1 cellular context compared by ENCODE assay signal in genomic region chr4:128809477-128810330, GRCh38.
TF ChIP-seq lines count a peak whose summit lies in the region.

TSS of gene JADE1 (plus strand) at chr4:128809700. CDS start at chr4:128831759, 22,059 bp downstream.

TF ChIP-seq in GM12878, 131 proteins besides CTCF, POLR2A, EP300 and RAD21 (continued from another document):
- TF ChIP-seq LARP7 (IDR thresholded peaks at IDR 0.05) (peak; percentile 98), ZNF24 (IDR thresholded peaks at IDR 0.05) (peak; percentile 66), IKZF1 (conservative IDR thresholded peaks at IDR 0.05) (peak; percentile 86), CBX5 (IDR thresholded peaks at IDR 0.05; ENCODE audit: low read depth) (peak; percentile 86), HCFC1 (IDR thresholded peaks at IDR 0.05; ENCODE audit: low read length) (0 out of 2 replicates have a peak, but pooled peaks have one; percentile 30), WRNIP1 (IDR thresholded peaks at IDR 0.05; ENCODE audit: borderline replicate concordance, low read depth, low read length) (no peak), ZSCAN29 (IDR thresholded peaks at IDR 0.05) (peak; percentile 79; the same call in 1 of the 2 replicates), NRF1 (conservative IDR thresholded peaks at IDR 0.05; ENCODE audit: low read depth, low read length) (0 out of 2 replicates have a peak, but pooled peaks have one; percentile 21)
